10 cellular contexts compared by ENCODE assay signal in the genomic region with DNA sequence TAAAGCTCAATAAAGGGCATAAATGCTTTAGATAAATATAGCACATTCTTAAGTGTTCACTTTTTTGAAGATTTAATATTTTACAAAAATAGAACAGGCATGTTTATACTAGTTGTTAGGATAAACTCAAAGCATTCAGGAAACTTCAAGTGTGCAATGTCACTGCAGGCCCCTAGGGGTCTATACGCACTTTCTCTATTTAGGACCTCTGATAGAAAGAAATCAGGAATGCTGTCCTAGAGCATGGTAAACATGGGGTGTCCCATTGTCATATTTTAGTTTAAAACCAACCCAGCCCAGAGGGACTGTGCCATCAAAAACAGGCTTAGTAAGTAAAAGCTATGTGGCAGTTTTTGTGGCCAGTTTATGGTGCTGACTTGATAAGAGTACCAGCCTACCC.
DNase-seq lines count a peak whose midpoint lies in the region; ATAC-seq, FAIRE-seq and TF ChIP-seq lines count a peak whose summit lies in the region.
"Had no signal": no experiment of that assay in that cellular context is flagged by ENCODE, and none has a peak within 500 bp of the region (broad histone marks: within the 10 kb centered on the region; RNA-seq: fewer than 3 reads in every experiment).

No MANE protein-coding gene starts in this region.

- no peak overlapping the region for H3K4me3 ChIP-seq in KMS-11 (IDR thresholded peaks at IDR 0.05; ENCODE audit: insufficient read depth, low read depth, low read length)
- no peak overlapping the region for H3K4me3 ChIP-seq in K562
- H3K4me3 ChIP-seq in neural progenitor cell = no peak overlapping the region

- no TSS peak for BruUV-seq in K562 (replicated peaks; lab: Mats Ljungman, UMichigan)

- peak in 1 of 2 experiments; percentile 25; a peak in 1 of 4 replicates for TF ChIP-seq RAD21 in K562 (CRISPR knock-in tag; conservative IDR thresholded peaks at IDR 0.05 in 1 of 2, IDR thresholded peaks at IDR 0.05 in 1 of 2)

- intact Hi-C loops in K562 (cut with micrococcal nuclease) (loop anchor here (5.0 kb wide), 2 partner anchors 92 to 347 kb away; no protein-coding TSS in a partner anchor), head of caudate nucleus (cut with DNase I) (no loop called here)

- peaks cover 13% of the 10 kb centered on the region for H3K9me3 Mint-ChIP-seq in neural progenitor cell
- H3K9me3 Mint-ChIP-seq: stimulated activated memory B cell treated with anti-CD40 and anti-IgM and Interleukin-4, amounts not matched to agents 10 μg/mL and 1 μg/mL and 100 μg/mL, for 72 hours had no signal

- no peak overlapping the region for H3K27ac Mint-ChIP-seq in neural progenitor cell
- H3K27ac Mint-ChIP-seq: activated B cell treated with CpG ODN at 0.5 μM for 24 hours; stimulated activated memory B cell treated with anti-CD40 and anti-IgM and Interleukin-4, amounts not matched to agents 10 μg/mL and 1 μg/mL and 100 μg/mL, for 72 hours had no signal

- H3K4me1 ChIP-seq in KMS-11 (ENCODE audit: low read depth, poor library complexity, severe bottlenecking) (no peaks in the 10 kb centered on the region), K562 (replicated peaks in 1 of 2; ENCODE audit: control insufficient read depth in 2 of 2, insufficient read depth in 2 of 2, low read length in 2 of 2) (no peaks in the 10 kb centered on the region), neural progenitor cell (no peaks in the 10 kb centered on the region)

- H3K36me3 ChIP-seq in KMS-11 (ENCODE audit: insufficient read depth) (no peaks in the 10 kb centered on the region), K562 (ENCODE audit: control insufficient read depth, insufficient read depth, low read length) (no peaks in the 10 kb centered on the region), neural progenitor cell (no peaks in the 10 kb centered on the region)

- TF ChIP-seq CTCF in GM10248 (IDR thresholded peaks at IDR 0.05; ENCODE audit: control extremely low read depth, extremely low read depth, low read depth, missing control alignments) = peak; percentile 7
- TF ChIP-seq CTCF in KMS-11 (conservative IDR thresholded peaks at IDR 0.05; ENCODE audit: low read depth, low read length) = peak; percentile 20; the same call in 1 of the 2 replicates
- TF ChIP-seq CTCF in K562 (IDR thresholded peaks at IDR 0.05 in 2 of 3, conservative IDR thresholded peaks at IDR 0.05 in 1 of 3; ENCODE audit: insufficient read depth in 2 of 3, low read depth in 1 of 3, low read length in 3 of 3) = peak in 2 of 3 experiments; percentile 40 to 46; a peak in 3 of 6 replicates
- peak; percentile 67 for TF ChIP-seq CTCF in neural progenitor cell (IDR thresholded peaks at IDR 0.05)

- H3K9me3 ChIP-seq in K562 (replicated peaks; ENCODE audit: control insufficient read depth, insufficient read depth, low read depth, low read length) (no peaks in the 10 kb centered on the region), neural progenitor cell (ENCODE audit: low read depth) (no peaks in the 10 kb centered on the region)

- no peak for TF ChIP-seq POLR2A in K562 (conservative IDR thresholded peaks at IDR 0.05)

- H3K27ac ChIP-seq in KMS-11 (no peak overlapping the region), K562 (ENCODE audit: extremely low read depth, low read depth, low read length) (no peak overlapping the region), neural progenitor cell (no peak overlapping the region)

- H3K27me3 ChIP-seq in KMS-11 (ENCODE audit: insufficient read depth, low read depth) (no peaks in the 10 kb centered on the region), K562 (ENCODE audit: control insufficient read depth in 2 of 2, insufficient read depth in 2 of 2, low read length in 2 of 2) (no peaks in the 10 kb centered on the region), neural progenitor cell (no peaks in the 10 kb centered on the region)

- H3K4me1 Mint-ChIP-seq in neural progenitor cell = peaks cover 20% of the 10 kb centered on the region
- H3K4me1 Mint-ChIP-seq: activated B cell treated with CpG ODN at 0.5 μM for 24 hours; stimulated activated memory B cell treated with anti-CD40 and anti-IgM and Interleukin-4, amounts not matched to agents 10 μg/mL and 1 μg/mL and 100 μg/mL, for 72 hours had no signal

- H2AFZ ChIP-seq in KMS-11 (ENCODE audit: low read depth) (no peak overlapping the region), K562 (ENCODE audit: low read depth, low read length) (no peak overlapping the region), neural progenitor cell (replicated peaks) (no peak overlapping the region)

- H3K4me3 Mint-ChIP-seq in neural progenitor cell = no peak overlapping the region
- H3K4me3 Mint-ChIP-seq: activated B cell treated with CpG ODN at 0.5 μM for 24 hours; stimulated activated memory B cell treated with anti-CD40 and anti-IgM and Interleukin-4, amounts not matched to agents 10 μg/mL and 1 μg/mL and 100 μg/mL, for 72 hours had no signal

- H4K20me1 ChIP-seq in KMS-11 (ENCODE audit: insufficient read depth) = no peaks in the 10 kb centered on the region
- H4K20me1 ChIP-seq in K562 (replicated peaks; ENCODE audit: control insufficient read depth, insufficient read depth, low read length) = no peaks in the 10 kb centered on the region
- H4K20me1 ChIP-seq in neural progenitor cell (ENCODE audit: low read depth) = no peaks in the 10 kb centered on the region

- ATAC-seq in K562 = peak; percentile 61; the same call in 2 of the 3 replicates
- ATAC-seq in GM21737 (IDR thresholded peaks at IDR 0.05; ENCODE audit: unreplicated experiment) = no peak
- ATAC-seq: stimulated activated memory B cell treated with anti-CD40 and anti-IgM and Interleukin-4, amounts not matched to agents 10 μg/mL and 1 μg/mL and 100 μg/mL, for 72 hours had no signal

- DNase-seq in GM10248 (ENCODE audit: extremely low spot score) = no peak
- peak in 3 of 4 experiments; percentile 9 to 23 (median 15) for DNase-seq in K562 (ENCODE audit: extremely low read depth in 1 of 4, low spot score in 3 of 4)
- peak; percentile 21 for DNase-seq in neural progenitor cell (ENCODE audit: low spot score)
- no peak for DNase-seq in head of caudate nucleus
- DNase-seq in NCI-H2196 (lab: John Stamatoyannopoulos, UW; ENCODE audit: unreplicated experiment) = no peak
- DNase-seq: activated B cell treated with CpG ODN at 0.5 μM for 24 hours, activated gamma-delta T cell treated with Interleukin-2 at 50 U/mL for 16 hours had no signal

- no peak overlapping the region for H3K4me2 ChIP-seq in KMS-11
- no peak overlapping the region for H3K4me2 ChIP-seq in K562 (ENCODE audit: insufficient read depth, low read length)
- H3K4me2 ChIP-seq in neural progenitor cell = no peak overlapping the region

- POLR2A ChIA-PET in GM10248 (lab: Yijun Ruan, JAX) (no interaction called here), K562 (lab: Yijun Ruan, JAX) (interaction anchor here (0.7 kb wide), 1 partner anchor 9 kb away, joined by 3 read pairs; no protein-coding TSS in a partner anchor)

- WGBS in K562 (ENCODE audit: insufficient coverage, low coverage, missing lambda C conversion rate) = 0% methylated on average over 1 of the region's 1 CpG

- H3K79me2 ChIP-seq in KMS-11 (ENCODE audit: insufficient read depth, low read depth) (no peaks in the 10 kb centered on the region), K562 (ENCODE audit: control insufficient read depth, insufficient read depth, low read length) (no peaks in the 10 kb centered on the region), neural progenitor cell (ENCODE audit: low read depth) (no peaks in the 10 kb centered on the region)

- in situ Hi-C loops in K562 (cut with MboI) = no loop called here

- CTCF ChIA-PET in GM10248 (lab: Yijun Ruan, JAX) = interaction anchor here (1.6 to 2.4 kb wide), 3 partner anchors 9 to 550 kb away, joined by 4 to 12 read pairs (median 5); no protein-coding TSS in a partner anchor
- CTCF ChIA-PET in K562 (lab: Yijun Ruan, JAX; ENCODE audit: low intra/inter-chr PET ratio) = no interaction called here

- H3F3A ChIP-seq in neural progenitor cell (ENCODE audit: low read depth) = no peaks in the 10 kb centered on the region

- H3K36me3 Mint-ChIP-seq in neural progenitor cell = peaks cover 8% of the 10 kb centered on the region
- H3K36me3 Mint-ChIP-seq: stimulated activated memory B cell treated with anti-CD40 and anti-IgM and Interleukin-4, amounts not matched to agents 10 μg/mL and 1 μg/mL and 100 μg/mL, for 72 hours had no signal

- no peak for TF ChIP-seq EP300 in K562 (IDR thresholded peaks at IDR 0.05; ENCODE audit: low read length)

- H3K9me1 ChIP-seq in K562 (ENCODE audit: control insufficient read depth, insufficient read depth, low read length) = no peaks in the 10 kb centered on the region

- H3K27me3 Mint-ChIP-seq in neural progenitor cell (ENCODE audit: insufficient read depth, low read depth) = peaks cover 2% of the 10 kb centered on the region
- H3K27me3 Mint-ChIP-seq: activated B cell treated with CpG ODN at 0.5 μM for 24 hours; stimulated activated memory B cell treated with anti-CD40 and anti-IgM and Interleukin-4, amounts not matched to agents 10 μg/mL and 1 μg/mL and 100 μg/mL, for 72 hours had no signal

- no peak for FAIRE-seq in K562 (lab: Jason Lieb, UNC)

- no peak overlapping the region for H3K9ac ChIP-seq in KMS-11
- H3K9ac ChIP-seq in K562 (ENCODE audit: insufficient read depth in 1 of 2, low read depth in 2 of 2, low read length in 2 of 2) = no peak overlapping the region
- H3K9ac ChIP-seq in neural progenitor cell = no peak overlapping the region

TF ChIP-seq in K562, 482 proteins besides CTCF, POLR2A, EP300 and RAD21 (continues in another document):
- TF ChIP-seq TAF15 (IDR thresholded peaks at IDR 0.05; ENCODE audit: low read depth, low read length) (no peak), HLTF (IDR thresholded peaks at IDR 0.05) (no peak), GATAD2B (IDR thresholded peaks at IDR 0.05; ENCODE audit: borderline replicate concordance) (no peak), NEUROD1 (IDR thresholded peaks at IDR 0.05; ENCODE audit: borderline replicate concordance, low read depth, low read length, partially characterized antibody) (no peak), HDAC8 (tag; IDR thresholded peaks at IDR 0.05) (no peak)
- TF ChIP-seq, protein P1, sequence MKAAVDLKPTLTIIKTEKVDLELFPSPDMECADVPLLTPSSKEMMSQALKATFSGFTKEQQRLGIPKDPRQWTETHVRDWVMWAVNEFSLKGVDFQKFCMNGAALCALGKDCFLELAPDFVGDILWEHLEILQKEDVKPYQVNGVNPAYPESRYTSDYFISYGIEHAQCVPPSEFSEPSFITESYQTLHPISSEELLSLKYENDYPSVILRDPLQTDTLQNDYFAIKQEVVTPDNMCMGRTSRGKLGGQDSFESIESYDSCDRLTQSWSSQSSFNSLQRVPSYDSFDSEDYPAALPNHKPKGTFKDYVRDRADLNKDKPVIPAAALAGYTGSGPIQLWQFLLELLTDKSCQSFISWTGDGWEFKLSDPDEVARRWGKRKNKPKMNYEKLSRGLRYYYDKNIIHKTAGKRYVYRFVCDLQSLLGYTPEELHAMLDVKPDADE (conservative IDR thresholded peaks at IDR 0.05; ENCODE audit: control insufficient read depth, low read depth, low read length) = no peak

Comparison
In these comparisons a context has a peak if more than half of its experiments do, and no peak if none do; other contexts are left out.
1. DNase-seq: peak in K562 (3 of 4) and neural progenitor cell (single experiment); none in GM10248 (single experiment), head of caudate nucleus (0 of 42) and NCI-H2196 (single experiment).
2. CTCF ChIP-seq: peak in every context shown above with its lines; median percentile 67 in neural progenitor cell; 43 in K562; 20 in KMS-11; 7 in GM10248.